ENCODE assay signal across 8 cellular contexts in genomic region chr1:154327466-154328317, GRCh38. TPM values are rescaled to one million over a fixed set of nuclear protein-coding genes. Genes with fewer than 3 reads are reported as not detected.
DNase-seq lines count a peak whose midpoint lies in the region; ATAC-seq, FAIRE-seq and TF ChIP-seq lines count a peak whose summit lies in the region.

No MANE protein-coding gene starts in this region.

- no peaks in the 10 kb centered on the region for H3K9me3 Mint-ChIP-seq in astrocyte (ENCODE audit: unreplicated experiment)

- intact Hi-C loops in uterus (cut with DNase I; ENCODE audit: low total_unique reads): no loop called here

- H3K27ac Mint-ChIP-seq in astrocyte (ENCODE audit: unreplicated experiment): no peak overlapping the region

- H3K4me2 ChIP-seq in DOHH2 (ENCODE audit: low read length) (peak overlapping the region; percentile 56), KMS-11 (peak overlapping the region; percentile 95), astrocyte (ENCODE audit: low read length) (peak overlapping the region; percentile 99)

- 14 to 27% methylated on average over 5 of the region's 5 CpGs for WGBS in lung, 2 donors

- peaks cover 13% of the 10 kb centered on the region for H3K36me3 Mint-ChIP-seq in astrocyte (ENCODE audit: low read depth, unreplicated experiment)

- TF ChIP-seq POLR2A in uterus (IDR thresholded peaks at IDR 0.05): no peak

- H3K4me1 Mint-ChIP-seq in astrocyte (ENCODE audit: low read depth, unreplicated experiment): peaks cover 22% of the 10 kb centered on the region

- no peaks in the 10 kb centered on the region for H3K9me2 ChIP-seq in DOHH2 (replicated peaks; ENCODE audit: control insufficient read depth, low read length)

- peak overlapping the region; percentile 74 for H3K4me3 Mint-ChIP-seq in astrocyte (ENCODE audit: unreplicated experiment)

- H3K27me3 ChIP-seq in DOHH2 (ENCODE audit: control insufficient read depth, low read length) (peaks cover 80% of the 10 kb centered on the region), KMS-11 (ENCODE audit: insufficient read depth, low read depth) (peaks cover 11% of the 10 kb centered on the region), astrocyte (ENCODE audit: insufficient read depth, low read length) (peaks cover 6% of the 10 kb centered on the region), lung (ENCODE audit: control insufficient read depth, insufficient read depth) (no peaks in the 10 kb centered on the region), uterus (no peaks in the 10 kb centered on the region)

- H4K20me1 ChIP-seq in DOHH2 (ENCODE audit: control insufficient read depth, insufficient read depth, low read depth, low read length) (peaks cover 5% of the 10 kb centered on the region; the same call in 1 of the 2 replicates), KMS-11 (ENCODE audit: insufficient read depth) (no peaks in the 10 kb centered on the region), astrocyte (ENCODE audit: insufficient read depth, low read length) (peaks cover 46% of the 10 kb centered on the region)

- H3K9ac ChIP-seq in KMS-11 (peak overlapping the region; percentile 29; the same call in 1 of the 2 replicates), astrocyte (ENCODE audit: low read length) (peak overlapping the region; percentile 63)

- no peak overlapping the region for H3K27ac ChIP-seq in DOHH2 (ENCODE audit: low read depth, low read length)
- H3K27ac ChIP-seq in KMS-11: peak overlapping the region; percentile 39
- no peak overlapping the region for H3K27ac ChIP-seq in astrocyte (ENCODE audit: low read depth, low read length)
- peak overlapping the region in 1 of 2 donors; percentile 62 for H3K27ac ChIP-seq in lung (ENCODE audit: low read depth in 1 of 2, low read length in 1 of 2)
- H3K27ac ChIP-seq in uterus: peak overlapping the region; percentile 92 to 96

- no peaks in the 10 kb centered on the region for H3K36me3 ChIP-seq in DOHH2 (ENCODE audit: control insufficient read depth, low read length)
- H3K36me3 ChIP-seq in KMS-11 (ENCODE audit: insufficient read depth): peaks cover 4% of the 10 kb centered on the region; the same call in 1 of the 2 replicates
- peaks cover 13% of the 10 kb centered on the region for H3K36me3 ChIP-seq in astrocyte (ENCODE audit: insufficient read depth, low read length)
- peaks cover 7 to 16% of the 10 kb centered on the region in 2 donors for H3K36me3 ChIP-seq in lung (ENCODE audit: control insufficient read depth in 2 of 2, insufficient read depth in 2 of 2, low read length in 2 of 2)
- H3K36me3 ChIP-seq in uterus: no peaks in the 10 kb centered on the region

- H3K27me3 Mint-ChIP-seq in astrocyte (ENCODE audit: low read depth, unreplicated experiment): peaks cover 16% of the 10 kb centered on the region

- no peak for FAIRE-seq in astrocyte (lab: Jason Lieb, UNC)

- no peaks in the 10 kb centered on the region for H3K9me3 ChIP-seq in DOHH2 (ENCODE audit: control insufficient read depth, insufficient read depth, low read length)
- no peaks in the 10 kb centered on the region for H3K9me3 ChIP-seq in astrocyte (ENCODE audit: insufficient read depth, low read depth, low read length)
- no peaks in the 10 kb centered on the region for H3K9me3 ChIP-seq in lung (ENCODE audit: control insufficient read depth in 2 of 2, insufficient read depth in 1 of 2, low read length in 1 of 2)
- H3K9me3 ChIP-seq in uterus: no peaks in the 10 kb centered on the region

- H3K4me3 ChIP-seq in DOHH2 (ENCODE audit: low read length): peak overlapping the region; percentile 50
- peak overlapping the region; percentile 91 for H3K4me3 ChIP-seq in KMS-11 (IDR thresholded peaks at IDR 0.05; ENCODE audit: insufficient read depth, low read depth, low read length)
- peak overlapping the region; percentile 54 for H3K4me3 ChIP-seq in astrocyte (ENCODE audit: insufficient read depth, low read depth, low read length)
- H3K4me3 ChIP-seq in lung: no peak overlapping the region
- H3K4me3 ChIP-seq in uterus: peak overlapping the region; percentile 34 to 41

- H2AFZ ChIP-seq in KMS-11 (ENCODE audit: low read depth) (peak overlapping the region; percentile 60; the same call in 1 of the 2 replicates), astrocyte (ENCODE audit: low read depth, low read length) (no peak overlapping the region)

- H3K4me1 ChIP-seq in DOHH2 (ENCODE audit: control insufficient read depth, low read length) (peaks cover 46% of the 10 kb centered on the region), KMS-11 (ENCODE audit: low read depth, poor library complexity, severe bottlenecking) (peaks cover 44% of the 10 kb centered on the region), astrocyte (ENCODE audit: insufficient read depth, low read length) (peaks cover 37% of the 10 kb centered on the region), lung (ENCODE audit: control insufficient read depth in 2 of 2, insufficient read depth in 2 of 2, low read length in 2 of 2) (peaks cover 13 to 26% of the 10 kb centered on the region in 2 donors), uterus (peaks cover 14 to 24% of the 10 kb centered on the region in 2 donors)

- ATAC-seq in lung (ENCODE audit: insufficient read depth, low FRiP score): no peak
- no peak for ATAC-seq in GM18517 (IDR thresholded peaks at IDR 0.05; ENCODE audit: unreplicated experiment)
- no peak for ATAC-seq in HG02623 (IDR thresholded peaks at IDR 0.05; ENCODE audit: unreplicated experiment)

- TF ChIP-seq CTCF in DOHH2 (IDR thresholded peaks at IDR 0.05; ENCODE audit: low read depth, low read length, poor library complexity, severe bottlenecking): no peak
- TF ChIP-seq CTCF in KMS-11 (conservative IDR thresholded peaks at IDR 0.05; ENCODE audit: low read depth, low read length): no peak
- TF ChIP-seq CTCF in astrocyte (IDR thresholded peaks at IDR 0.05; ENCODE audit: insufficient read depth, low read depth, low read length): no peak
- no peak for TF ChIP-seq CTCF in lung (IDR thresholded peaks at IDR 0.05; ENCODE audit: control extremely low read depth, extremely low read depth)
- no peak for TF ChIP-seq CTCF in uterus (IDR thresholded peaks at IDR 0.05)

- H3F3A ChIP-seq in DOHH2 (ENCODE audit: control insufficient read depth, insufficient read depth): no peaks in the 10 kb centered on the region

- DNase-seq in astrocyte (ENCODE audit: low read depth) (no peak), lung (ENCODE audit: low spot score) (peak; percentile 32), uterus (peak; percentile 35 to 54), NCI-H446 treated with DMSO at 0.1 percent for 48 hours (lab: John Stamatoyannopoulos, UW) (no peak)

- no peaks in the 10 kb centered on the region for H3K79me2 ChIP-seq in DOHH2 (ENCODE audit: control insufficient read depth, low read length)
- H3K79me2 ChIP-seq in KMS-11 (ENCODE audit: insufficient read depth, low read depth): peaks cover 14% of the 10 kb centered on the region; the same call in 1 of the 2 replicates
- H3K79me2 ChIP-seq in astrocyte (ENCODE audit: insufficient read depth, low read length): peaks cover 42% of the 10 kb centered on the region

RNA-seq across cellular contexts. Expression of gene ATP8B2, which starts 2.4 kb away (rescaled TPM):
- total RNA-seq in astrocyte (71.6 and 71.9 TPM in 2 replicates), lung (10 to 100 TPM; 43.7 to 45.1 TPM), uterus (100 to 1,000 TPM in 2 of 4 donors, 10 to 100 TPM in 2; 75.9 to 150 (median 102) TPM)
- 10 to 100 TPM; 10.3 to 21.4 TPM for polyA plus RNA-seq in lung

RNA-seq across cellular contexts. Expression of gene AQP10, which starts 6.8 kb away (rescaled TPM):
- total RNA-seq in astrocyte: 0.17 TPM in 1 of 2 replicates, not detected in the other
- total RNA-seq in lung: under 1 TPM; 0.31 to 0.64 TPM
- 1 to 10 TPM in 1 of 2 donors, under 1 TPM in 1; 0.28 to 1.4 TPM for polyA plus RNA-seq in lung
- not detected for total RNA-seq in uterus

RNA-seq across cellular contexts. Expression of gene HAX1, which starts 55.3 kb away (rescaled TPM):
- total RNA-seq in astrocyte (82.2 and 89.9 TPM in 2 replicates), lung (10 to 100 TPM; 42.7 to 86.8 TPM), uterus (10 to 100 TPM; 50.5 to 78.8 (median 69.4) TPM)
- 100 to 1,000 TPM in 1 of 2 donors, 10 to 100 TPM in 1; 92.2 to 168 TPM for polyA plus RNA-seq in lung

Comparison
In these comparisons a context has a peak if more than half of its experiments do, and no peak if none do; other contexts are left out.
1. H3K27ac ChIP-seq: peak in KMS-11 (single experiment) and uterus (2 of 2); none in DOHH2 (single experiment) and astrocyte (single experiment).
2. DNase-seq: peak in lung (single experiment) and uterus (2 of 2); none in astrocyte (single experiment) and NCI-H446 treated with DMSO at 0.1 percent for 48 hours (single experiment).
3. Peak in every context shown above with its lines, with median percentiles within 50 percentile points of each other: H3K4me2 ChIP-seq.